ENCODE assay signal across 17 cellular contexts in the genomic region with DNA sequence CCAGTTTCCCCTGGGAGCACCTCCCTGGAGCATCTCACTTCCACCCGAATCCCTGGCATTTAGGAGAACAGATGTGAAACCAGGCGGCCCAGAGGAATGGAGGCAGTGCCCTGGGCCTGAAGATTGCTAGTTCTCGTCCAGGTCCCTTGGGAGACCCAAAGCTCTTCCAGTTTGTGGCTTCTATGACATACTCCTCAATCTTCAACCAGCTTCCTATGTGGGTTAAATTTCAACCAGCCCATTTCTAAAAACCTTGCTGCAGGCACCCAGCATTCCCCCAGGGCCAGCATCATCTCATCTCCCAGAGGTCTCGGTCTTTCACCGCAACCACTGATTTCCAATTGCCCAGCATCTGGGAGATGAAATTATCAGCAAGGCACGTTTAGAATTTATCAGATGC. TPM values are rescaled to one million over a fixed set of nuclear protein-coding genes. Genes with fewer than 3 reads are reported as not detected.
A peak's percentile ranks its signal among the peaks of the same experiment; 100 is the strongest.
DNase-seq lines count a peak whose midpoint lies in the region; ATAC-seq and TF ChIP-seq lines count a peak whose summit lies in the region.
"Had no signal": no experiment of that assay in that cellular context is flagged by ENCODE, and none has a peak within 500 bp of the region (broad histone marks: within the 10 kb centered on the region; RNA-seq: fewer than 3 reads in every experiment).

No MANE protein-coding gene starts in this region.

- no peak overlapping the region for H3K4me3 Mint-ChIP-seq in stimulated activated naive B cell treated with anti-CD40 and anti-IgM and Interleukin-4, amounts not matched to agents 10 μg/mL and 1 μg/mL and 100 μg/mL, for 72 hours
- no peak overlapping the region for H3K4me3 Mint-ChIP-seq in T-cell
- H3K4me3 Mint-ChIP-seq: CD4-positive, alpha-beta memory T cell had no signal

- no peak overlapping the region for H3K4me3 ChIP-seq in brain microvascular endothelial cell (ENCODE audit: low read depth, low read length)

- peaks cover 0 to 14% of the 10 kb centered on the region in 2 donors for H3K27me3 Mint-ChIP-seq in stimulated activated naive B cell treated with anti-CD40 and anti-IgM and Interleukin-4, amounts not matched to agents 10 μg/mL and 1 μg/mL and 100 μg/mL, for 72 hours
- no peaks in the 10 kb centered on the region for H3K27me3 Mint-ChIP-seq in T-cell
- H3K27me3 Mint-ChIP-seq: CD4-positive, alpha-beta memory T cell had no signal

- no peak overlapping the region for H3K27ac Mint-ChIP-seq in stimulated activated naive B cell treated with anti-CD40 and anti-IgM and Interleukin-4, amounts not matched to agents 10 μg/mL and 1 μg/mL and 100 μg/mL, for 72 hours
- no peak overlapping the region for H3K27ac Mint-ChIP-seq in T-cell
- H3K27ac Mint-ChIP-seq: CD4-positive, alpha-beta memory T cell had no signal

- ATAC-seq in HG03108 (IDR thresholded peaks at IDR 0.05; ENCODE audit: unreplicated experiment) (peak; percentile 49), HG02610 (IDR thresholded peaks at IDR 0.05; ENCODE audit: unreplicated experiment) (no peak), GM21423 (IDR thresholded peaks at IDR 0.05; ENCODE audit: unreplicated experiment) (no peak), T-cell (replicated peaks in 1 of 4) (no peak)
- peak in 1 of 2 donors; percentile 56 for ATAC-seq in stimulated activated naive B cell treated with anti-CD40 and anti-IgM and Interleukin-4, amounts not matched to agents 10 μg/mL and 1 μg/mL and 100 μg/mL, for 72 hours (replicated peaks)
- ATAC-seq: HCT116 had no signal

- no peak overlapping the region for H3K27ac ChIP-seq in brain microvascular endothelial cell
- H3K27ac ChIP-seq: 22Rv1 had no signal

- CTCF ChIA-PET in T-cell (lab: Charles Lee) = interaction anchor here in 1 of 2 donors (0.6 to 0.7 kb wide), 2 partner anchors 72 to 96 kb away, joined by 3 to 4 read pairs; no protein-coding TSS in a partner anchor

- H3K36me3 ChIP-seq in brain microvascular endothelial cell (replicated peaks) = no peaks in the 10 kb centered on the region

- peaks cover 4 to 5% of the 10 kb centered on the region in 2 donors for H3K4me1 Mint-ChIP-seq in stimulated activated naive B cell treated with anti-CD40 and anti-IgM and Interleukin-4, amounts not matched to agents 10 μg/mL and 1 μg/mL and 100 μg/mL, for 72 hours
- H3K4me1 Mint-ChIP-seq in T-cell = peaks cover 0 to 7% (median 0%) of the 10 kb centered on the region in 3 donors

- DNase-seq in DMS 273 (lab: John Stamatoyannopoulos, UW; ENCODE audit: unreplicated experiment) (peak; percentile 2), DMS 273 treated with DMSO at 0.1 percent for 48 hours (lab: John Stamatoyannopoulos, UW) (no peak), brain microvascular endothelial cell (peak; percentile 21), T-cell (no peak)
- DNase-seq in stimulated activated naive B cell treated with anti-CD40 and anti-IgM and Interleukin-4, amounts not matched to agents 10 μg/mL and 1 μg/mL and 100 μg/mL, for 72 hours = peak; percentile 0
- DNase-seq: Calu3; CD4-positive, alpha-beta memory T cell; MM.1S; NCI-H1092 treated with DMSO at 0.1 percent for 48 hours; NCI-H2081; NCI-H226; NCI-H524 had no signal

- TF ChIP-seq CTCF in brain microvascular endothelial cell (IDR thresholded peaks at IDR 0.05; ENCODE audit: low read depth, low read length, missing control alignments) = no peak

- POLR2A ChIA-PET in T-cell (lab: Charles Lee) = interaction anchor here in 1 of 2 donors (0.6 kb wide), 2 partner anchors 119 to 193 kb away, joined by 4 to 8 read pairs; no protein-coding TSS in a partner anchor

- in situ Hi-C loops in brain microvascular endothelial cell (cut with HindIII; ENCODE audit: low pct_ligation_motif_present, low sequenced_read_pairs) = no loop called here

- no peaks in the 10 kb centered on the region for H3K9me3 Mint-ChIP-seq in stimulated activated naive B cell treated with anti-CD40 and anti-IgM and Interleukin-4, amounts not matched to agents 10 μg/mL and 1 μg/mL and 100 μg/mL, for 72 hours
- H3K9me3 Mint-ChIP-seq in T-cell = no peaks in the 10 kb centered on the region

- no peaks in the 10 kb centered on the region for H3K36me3 Mint-ChIP-seq in stimulated activated naive B cell treated with anti-CD40 and anti-IgM and Interleukin-4, amounts not matched to agents 10 μg/mL and 1 μg/mL and 100 μg/mL, for 72 hours
- H3K36me3 Mint-ChIP-seq in T-cell = no peaks in the 10 kb centered on the region
- H3K36me3 Mint-ChIP-seq: CD4-positive, alpha-beta memory T cell had no signal

- H3K27me3 ChIP-seq in brain microvascular endothelial cell (replicated peaks) = no peaks in the 10 kb centered on the region

RNA-seq across cellular contexts. Expression of a gene that starts 46.0 kb away (rescaled TPM):
- total RNA-seq in T-cell = 100 to 1,000 TPM in 4 of 5 donors, 10 to 100 TPM in 1; 92.1 to 143 (median 113) TPM

Comparison
In these comparisons a context has a peak if more than half of its experiments do, and no peak if none do; other contexts are left out.
1. DNase-seq: peak in DMS 273 (single experiment), brain microvascular endothelial cell (single experiment) and stimulated activated naive B cell treated with anti-CD40 and anti-IgM and Interleukin-4, amounts not matched to agents 10 μg/mL and 1 μg/mL and 100 μg/mL, for 72 hours (single experiment); none in DMS 273 treated with DMSO at 0.1 percent for 48 hours (single experiment) and T-cell (0 of 34).